In genomic region chr3:69249001-69249400, GRCh38 we compare ENCODE assay signal across 19 cellular contexts.
DNase-seq lines count a peak whose midpoint lies in the region; ATAC-seq and TF ChIP-seq lines count a peak whose summit lies in the region.
"Had no signal": no experiment of that assay in that cellular context is flagged by ENCODE, and none has a peak within 500 bp of the region (broad histone marks: within the 10 kb centered on the region; RNA-seq: fewer than 3 reads in every experiment).

No MANE protein-coding gene starts in this region.

- peaks cover 3% of the 10 kb centered on the region for H3K27me3 Mint-ChIP-seq in activated CD4-positive, alpha-beta T cell treated with anti-CD3 and anti-CD28 coated beads, Interleukin-2, amount 10 ng/mL, durations not matched to agents 24 days and 14 days
- H3K27me3 Mint-ChIP-seq in activated CD4-positive, alpha-beta memory T cell treated with anti-CD3 and anti-CD28 coated beads for 36 hours, result no peaks in the 10 kb centered on the region
- H3K27me3 Mint-ChIP-seq in progenitor cell of endocrine pancreas, result no peaks in the 10 kb centered on the region
- H3K27me3 Mint-ChIP-seq: dendritic cell treated with granulocyte-macrophage colony-stimulating factor and Interleukin-4, amounts not matched to agents 40 ng/mL and 50 ng/mL, for 4 days; natural killer cell treated with Interleukin-12 subunit alpha and Interleukin-12 subunit beta and Interleukin-15 and Interleukin-18, amount 100 ng/mL, for 72 hours had no signal

- TF ChIP-seq CTCF in progenitor cell of endocrine pancreas (IDR thresholded peaks at IDR 0.05; ENCODE audit: unreplicated experiment), result no peak

- no peak for DNase-seq in activated CD4-positive, alpha-beta T cell treated with anti-CD3 and anti-CD28 coated beads, Interleukin-2, amount 10 ng/mL, durations not matched to agents 24 days and 14 days
- DNase-seq in activated CD4-positive, alpha-beta T cell treated with anti-CD3 and anti-CD28 coated beads for 48 hours, result no peak
- no peak for DNase-seq in activated CD4-positive, alpha-beta memory T cell treated with anti-CD3 and anti-CD28 coated beads for 36 hours
- DNase-seq in progenitor cell of endocrine pancreas (ENCODE audit: low spot score, unreplicated experiment), result no peak
- no peak for DNase-seq in retina
- DNase-seq: Kasumi-1; left lung; NCI-H1436; NCI-H226; stimulated activated CD4-positive, alpha-beta T cell treated with anti-CD3 and anti-CD28 coated beads, Interleukin-1b, Interleukin-23, amount 100 ng/mL, for 48 hours had no signal

- POLR2A ChIA-PET in activated CD4-positive, alpha-beta memory T cell treated with anti-CD3 and anti-CD28 coated beads for 36 hours (lab: Charles Lee), result no interaction called here

- peaks cover 11% of the 10 kb centered on the region for H3K4me1 Mint-ChIP-seq in activated CD4-positive, alpha-beta T cell treated with anti-CD3 and anti-CD28 coated beads, Interleukin-2, amount 10 ng/mL, durations not matched to agents 24 days and 14 days
- peaks cover 14% of the 10 kb centered on the region for H3K4me1 Mint-ChIP-seq in activated CD4-positive, alpha-beta memory T cell treated with anti-CD3 and anti-CD28 coated beads for 36 hours (ENCODE audit: low read depth)
- peaks cover 46% of the 10 kb centered on the region for H3K4me1 Mint-ChIP-seq in progenitor cell of endocrine pancreas (ENCODE audit: low read depth)

- H3K4me3 ChIP-seq in iPS-20b (ENCODE audit: low read length), result peak overlapping the region; percentile 61
- H3K4me3 ChIP-seq: ascending aorta; BLaER1 treated with 17β-estradiol and CSF1 and Interleukin-3, amounts not matched to agents 10 nM and 100 nM; right atrium auricular region had no signal

- peaks cover 20% of the 10 kb centered on the region for H3K4me1 ChIP-seq in iPS-20b (ENCODE audit: insufficient read depth, low read length)
- H3K4me1 ChIP-seq: ascending aorta; BLaER1 treated with 17β-estradiol and CSF1 and Interleukin-3, amounts not matched to agents 10 nM and 100 nM; left lung; right atrium auricular region; suprapubic skin had no signal

- H3K9me3 Mint-ChIP-seq in activated CD4-positive, alpha-beta T cell treated with anti-CD3 and anti-CD28 coated beads, Interleukin-2, amount 10 ng/mL, durations not matched to agents 24 days and 14 days, result no peaks in the 10 kb centered on the region
- no peaks in the 10 kb centered on the region for H3K9me3 Mint-ChIP-seq in activated CD4-positive, alpha-beta memory T cell treated with anti-CD3 and anti-CD28 coated beads for 36 hours
- H3K9me3 Mint-ChIP-seq in progenitor cell of endocrine pancreas (ENCODE audit: low read depth), result no peaks in the 10 kb centered on the region
- H3K9me3 Mint-ChIP-seq: dendritic cell treated with granulocyte-macrophage colony-stimulating factor and Interleukin-4, amounts not matched to agents 40 ng/mL and 50 ng/mL, for 4 days; natural killer cell treated with Interleukin-12 subunit alpha and Interleukin-12 subunit beta and Interleukin-15 and Interleukin-18, amount 100 ng/mL, for 72 hours had no signal

- H3K4me3 Mint-ChIP-seq in activated CD4-positive, alpha-beta T cell treated with anti-CD3 and anti-CD28 coated beads, Interleukin-2, amount 10 ng/mL, durations not matched to agents 24 days and 14 days, result peak overlapping the region; percentile 70
- peak overlapping the region; percentile 67 for H3K4me3 Mint-ChIP-seq in activated CD4-positive, alpha-beta memory T cell treated with anti-CD3 and anti-CD28 coated beads for 36 hours
- H3K4me3 Mint-ChIP-seq in progenitor cell of endocrine pancreas (ENCODE audit: low read depth), result peak overlapping the region; percentile 71
- H3K4me3 Mint-ChIP-seq: dendritic cell treated with granulocyte-macrophage colony-stimulating factor and Interleukin-4, amounts not matched to agents 40 ng/mL and 50 ng/mL, for 4 days; natural killer cell treated with Interleukin-12 subunit alpha and Interleukin-12 subunit beta and Interleukin-15 and Interleukin-18, amount 100 ng/mL, for 72 hours had no signal

- ATAC-seq in HG03520 (IDR thresholded peaks at IDR 0.05; ENCODE audit: unreplicated experiment) (no peak), GM21526 (IDR thresholded peaks at IDR 0.05; ENCODE audit: low FRiP score, unreplicated experiment) (no peak)
- ATAC-seq: left lung; natural killer cell treated with Interleukin-12 subunit alpha and Interleukin-12 subunit beta and Interleukin-15 and Interleukin-18, amount 100 ng/mL, for 72 hours had no signal

- CTCF ChIA-PET in activated CD4-positive, alpha-beta memory T cell treated with anti-CD3 and anti-CD28 coated beads for 36 hours (lab: Charles Lee), result interaction anchor here (0.6 to 1.5 kb wide), 3 partner anchors 49 to 139 kb away, joined by 3 to 6 read pairs (median 3); no protein-coding TSS in a partner anchor

- intact Hi-C loops in activated CD4-positive, alpha-beta T cell treated with anti-CD3 and anti-CD28 coated beads, Interleukin-2, amount 10 ng/mL, durations not matched to agents 24 days and 14 days (cut with micrococcal nuclease), result no loop called here
- intact Hi-C loops in activated CD4-positive, alpha-beta memory T cell treated with anti-CD3 and anti-CD28 coated beads for 36 hours (cut with micrococcal nuclease), result no loop called here

- H3K27me3 ChIP-seq in iPS-20b (ENCODE audit: insufficient read depth, low read length), result peaks cover 75% of the 10 kb centered on the region
- H3K27me3 ChIP-seq: ascending aorta; BLaER1 treated with 17β-estradiol and CSF1 and Interleukin-3, amounts not matched to agents 10 nM and 100 nM; left lung; right atrium auricular region; suprapubic skin had no signal

- no peak overlapping the region for H3K27ac ChIP-seq in iPS-20b (ENCODE audit: low read length)
- H3K27ac ChIP-seq: ascending aorta; BLaER1 treated with 17β-estradiol and CSF1 and Interleukin-3, amounts not matched to agents 10 nM and 100 nM; right atrium auricular region; suprapubic skin had no signal

- H3K9me3 ChIP-seq in iPS-20b (ENCODE audit: insufficient read depth, low read depth, low read length), result no peaks in the 10 kb centered on the region
- H3K9me3 ChIP-seq: ascending aorta; BLaER1 treated with 17β-estradiol and CSF1 and Interleukin-3, amounts not matched to agents 10 nM and 100 nM; left lung; right atrium auricular region; suprapubic skin had no signal

- peak overlapping the region; percentile 18 for H3K27ac Mint-ChIP-seq in activated CD4-positive, alpha-beta T cell treated with anti-CD3 and anti-CD28 coated beads, Interleukin-2, amount 10 ng/mL, durations not matched to agents 24 days and 14 days
- H3K27ac Mint-ChIP-seq in activated CD4-positive, alpha-beta memory T cell treated with anti-CD3 and anti-CD28 coated beads for 36 hours, result no peak overlapping the region
- H3K27ac Mint-ChIP-seq in progenitor cell of endocrine pancreas, result peak overlapping the region; percentile 93
- H3K27ac Mint-ChIP-seq: dendritic cell treated with granulocyte-macrophage colony-stimulating factor and Interleukin-4, amounts not matched to agents 40 ng/mL and 50 ng/mL, for 4 days had no signal

- no peak overlapping the region for H3K9ac ChIP-seq in iPS-20b (ENCODE audit: low read depth, low read length)
- H3K9ac ChIP-seq: BLaER1 treated with 17β-estradiol and CSF1 and Interleukin-3, amounts not matched to agents 10 nM and 100 nM had no signal

- H3K36me3 ChIP-seq in iPS-20b (ENCODE audit: insufficient read depth, low read depth, low read length), result no peaks in the 10 kb centered on the region
- H3K36me3 ChIP-seq: ascending aorta, right atrium auricular region had no signal

- H3K36me3 Mint-ChIP-seq in activated CD4-positive, alpha-beta T cell treated with anti-CD3 and anti-CD28 coated beads, Interleukin-2, amount 10 ng/mL, durations not matched to agents 24 days and 14 days (ENCODE audit: low read depth), result no peaks in the 10 kb centered on the region
- H3K36me3 Mint-ChIP-seq in activated CD4-positive, alpha-beta memory T cell treated with anti-CD3 and anti-CD28 coated beads for 36 hours, result no peaks in the 10 kb centered on the region
- no peaks in the 10 kb centered on the region for H3K36me3 Mint-ChIP-seq in progenitor cell of endocrine pancreas (ENCODE audit: insufficient read depth)
- H3K36me3 Mint-ChIP-seq: natural killer cell treated with Interleukin-12 subunit alpha and Interleukin-12 subunit beta and Interleukin-15 and Interleukin-18, amount 100 ng/mL, for 72 hours had no signal
